In genomic region chr2:134447669-134448068, GRCh38 we compare ENCODE assay signal across 38 cellular contexts.
"Had no signal": no experiment of that assay in that cellular context is flagged by ENCODE, and none has a peak within 500 bp of the region (broad histone marks: within the 10 kb centered on the region; RNA-seq: fewer than 3 reads in every experiment).

No MANE protein-coding gene starts in this region.

- ATAC-seq: activated CD8-positive, alpha-beta T cell treated with anti-CD3 and anti-CD28 coated beads for 36 hours; activated naive CD4-positive, alpha-beta T cell treated with anti-CD3 and anti-CD28 coated beads, Interleukin-2, amount 50 U/mL, for 72 hours; activated T-cell treated with anti-CD3 and anti-CD28 coated beads, Interleukin-2, amount 50 U/mL, for 4 hours; activated T-cell treated with anti-CD3 and anti-CD28 coated beads, Interleukin-2, amount 50 U/mL, for 72 hours; activated T-helper 17 cell treated with anti-CD3 and anti-CD28 coated beads, Interleukin-2, amount 50 U/mL, for 72 hours had no signal

- H3K27ac Mint-ChIP-seq: activated CD4-positive, alpha-beta memory T cell treated with anti-CD3 and anti-CD28 coated beads for 36 hours; activated CD4-positive, alpha-beta T cell treated with anti-CD3 and anti-CD28 coated beads, Interleukin-2, amount 10 ng/mL, durations not matched to agents 24 days and 14 days; activated CD8-positive, alpha-beta T cell treated with anti-CD3 and anti-CD28 coated beads for 36 hours; activated naive CD4-positive, alpha-beta T cell treated with anti-CD3 and anti-CD28 coated beads for 36 hours; activated naive CD8-positive, alpha-beta T cell treated with anti-CD3 and anti-CD28 coated beads for 36 hours; activated T-cell treated with anti-CD3 and anti-CD28 coated beads, Interleukin-2, amount 50 U/mL, for 72 hours; activated T-helper 1 cell treated with anti-CD3 and anti-CD28 coated beads, Interleukin-12 subunit alpha, Interleukin-12 subunit beta, Interleukin-2, Interleukin-4 antibody, amounts not matched to agents 30 ng/mL and 10 ng/mL and 1 ng/mL, durations not matched to agents 14 hours and 24 hours and 36 hours; T-helper 1 cell treated with Interleukin-12 subunit alpha and Interleukin-12 subunit beta and Interleukin-4 antibody, amounts not matched to agents 30 μg/mL and 1 μg/mL, for 36 hours; T-helper 2 cell treated with Interferon-gamma antibody and Interleukin-4, amounts not matched to agents 5 μg/mL and 100 μg/mL, for 36 hours had no signal

- DNase-seq: activated B cell treated with CpG ODN at 0.5 μM for 24 hours; activated CD4-positive, alpha-beta memory T cell treated with anti-CD3 and anti-CD28 coated beads for 36 hours; activated CD4-positive, alpha-beta T cell treated with anti-CD3 and anti-CD28 coated beads for 4 hours; activated CD4-positive, alpha-beta T cell treated with anti-CD3 and anti-CD28 coated beads, Interleukin-2, amount 10 ng/mL, durations not matched to agents 24 days and 14 days; activated CD4-positive, alpha-beta T cell treated with anti-CD3 and anti-CD28 coated beads, Interleukin-2, amount 50 U/mL, for 1 hour; activated CD4-positive, alpha-beta T cell treated with anti-CD3 and anti-CD28 coated beads, Interleukin-2, amount 50 U/mL, for 4 hours; activated CD4-positive, CD25-positive, alpha-beta regulatory T cell treated with anti-CD3 and anti-CD28 coated beads, Interleukin-2, amount 50 U/mL, for 72 hours; activated CD8-positive, alpha-beta memory T cell treated with anti-CD3 and anti-CD28 coated beads, Interleukin-2, amount 50 U/mL, for 4 hours; activated CD8-positive, alpha-beta T cell treated with anti-CD3 and anti-CD28 coated beads for 36 hours; activated effector memory CD4-positive, alpha-beta T cell treated with anti-CD3 and anti-CD28 coated beads, Interleukin-2, amount 50 U/mL, for 16 hours; activated gamma-delta T cell treated with Interleukin-2 at 50 U/mL for 16 hours; activated naive CD4-positive, alpha-beta T cell; activated naive CD4-positive, alpha-beta T cell treated with anti-CD3 and anti-CD28 coated beads for 36 hours; activated naive CD4-positive, alpha-beta T cell treated with anti-CD3 and anti-CD28 coated beads, Interleukin-2, amount 50 U/mL, for 16 hours; activated naive CD8-positive, alpha-beta T cell treated with anti-CD3 and anti-CD28 coated beads for 36 hours; activated T-cell treated with anti-CD3 and anti-CD28 coated beads for 4 hours; activated T-cell treated with anti-CD3 and anti-CD28 coated beads, Interleukin-2, amount 50 U/mL, for 1 hour; activated T-cell treated with anti-CD3 and anti-CD28 coated beads, Interleukin-2, amount 50 U/mL, for 4 hours; activated T-cell treated with anti-CD3 and anti-CD28 coated beads, Interleukin-2, amount 50 U/mL, for 72 hours; adrenal gland; amniotic stem cell; aorta; caudate nucleus; T-helper 1 cell; T-helper 2 cell; T-helper 9 cell had no signal

- H3K36me3 Mint-ChIP-seq: activated CD4-positive, alpha-beta memory T cell treated with anti-CD3 and anti-CD28 coated beads for 36 hours; activated naive CD4-positive, alpha-beta T cell treated with anti-CD3 and anti-CD28 coated beads, Interleukin-2, amount 50 U/mL, for 72 hours; activated naive CD8-positive, alpha-beta T cell treated with anti-CD3 and anti-CD28 coated beads for 36 hours had no signal

- H3K27me3 Mint-ChIP-seq: activated B cell treated with CpG ODN at 0.5 μM for 24 hours; activated CD4-positive, alpha-beta memory T cell treated with anti-CD3 and anti-CD28 coated beads for 36 hours; activated CD4-positive, alpha-beta T cell treated with anti-CD3 and anti-CD28 coated beads, Interleukin-2, amount 10 ng/mL, durations not matched to agents 24 days and 14 days; activated CD8-positive, alpha-beta T cell treated with anti-CD3 and anti-CD28 coated beads for 36 hours; activated naive CD8-positive, alpha-beta T cell treated with anti-CD3 and anti-CD28 coated beads for 36 hours; activated T-helper 17 cell treated with anti-CD3 and anti-CD28 coated beads, Interleukin-2, amount 50 U/mL, for 72 hours; central memory CD8-positive, alpha-beta T cell had no signal

- FAIRE-seq: astrocyte, bronchial epithelial cell, TTC549 had no signal

- H3K9me3 ChIP-seq: adrenal gland had no signal

- H3K27ac ChIP-seq: adrenal gland, cardiac muscle cell, VCaP had no signal

- H3K9me3 Mint-ChIP-seq: activated B cell treated with CpG ODN at 0.5 μM for 24 hours; activated CD4-positive, alpha-beta memory T cell treated with anti-CD3 and anti-CD28 coated beads for 36 hours; activated CD4-positive, alpha-beta T cell treated with anti-CD3 and anti-CD28 coated beads, Interleukin-2, amount 10 ng/mL, durations not matched to agents 24 days and 14 days; activated CD8-positive, alpha-beta T cell treated with anti-CD3 and anti-CD28 coated beads for 36 hours; activated naive CD4-positive, alpha-beta T cell treated with anti-CD3 and anti-CD28 coated beads for 36 hours; activated naive CD4-positive, alpha-beta T cell treated with anti-CD3 and anti-CD28 coated beads, Interleukin-2, amount 50 U/mL, for 72 hours; activated naive CD8-positive, alpha-beta T cell treated with anti-CD3 and anti-CD28 coated beads for 36 hours; activated T-cell treated with anti-CD3 and anti-CD28 coated beads, Interleukin-2, amount 50 U/mL, for 4 hours; activated T-cell treated with anti-CD3 and anti-CD28 coated beads, Interleukin-2, amount 50 U/mL, for 72 hours; activated T-helper 1 cell treated with anti-CD3 and anti-CD28 coated beads, Interleukin-12 subunit alpha, Interleukin-12 subunit beta, Interleukin-2, Interleukin-4 antibody, amounts not matched to agents 30 ng/mL and 10 ng/mL and 1 ng/mL, durations not matched to agents 14 hours and 24 hours and 36 hours; activated T-helper 17 cell treated with anti-CD3 and anti-CD28 coated beads, Interleukin-2, amount 50 U/mL, for 72 hours; central memory CD8-positive, alpha-beta T cell; T-helper 1 cell treated with Interleukin-12 subunit alpha and Interleukin-12 subunit beta and Interleukin-4 antibody, amounts not matched to agents 30 μg/mL and 1 μg/mL, for 36 hours; T-helper 2 cell treated with Interferon-gamma antibody and Interleukin-4, amounts not matched to agents 5 μg/mL and 100 μg/mL, for 36 hours had no signal

- H3K4me3 ChIP-seq: adrenal gland, cardiac muscle cell had no signal

- H3K4me1 Mint-ChIP-seq: activated B cell treated with CpG ODN at 0.5 μM for 24 hours; activated CD4-positive, alpha-beta T cell treated with anti-CD3 and anti-CD28 coated beads, Interleukin-2, amount 10 ng/mL, durations not matched to agents 24 days and 14 days; activated naive CD8-positive, alpha-beta T cell treated with anti-CD3 and anti-CD28 coated beads for 36 hours; central memory CD8-positive, alpha-beta T cell had no signal

- H3K4me3 Mint-ChIP-seq: activated B cell treated with CpG ODN at 0.5 μM for 24 hours; activated CD4-positive, alpha-beta memory T cell treated with anti-CD3 and anti-CD28 coated beads for 36 hours; activated CD4-positive, alpha-beta T cell treated with anti-CD3 and anti-CD28 coated beads, Interleukin-2, amount 10 ng/mL, durations not matched to agents 24 days and 14 days; activated CD8-positive, alpha-beta T cell treated with anti-CD3 and anti-CD28 coated beads for 36 hours; activated naive CD4-positive, alpha-beta T cell treated with anti-CD3 and anti-CD28 coated beads for 36 hours; activated naive CD8-positive, alpha-beta T cell treated with anti-CD3 and anti-CD28 coated beads for 36 hours; activated T-cell treated with anti-CD3 and anti-CD28 coated beads, Interleukin-2, amount 50 U/mL, for 4 hours; activated T-cell treated with anti-CD3 and anti-CD28 coated beads, Interleukin-2, amount 50 U/mL, for 72 hours; activated T-helper 1 cell treated with anti-CD3 and anti-CD28 coated beads, Interleukin-12 subunit alpha, Interleukin-12 subunit beta, Interleukin-2, Interleukin-4 antibody, amounts not matched to agents 30 ng/mL and 10 ng/mL and 1 ng/mL, durations not matched to agents 14 hours and 24 hours and 36 hours; activated T-helper 17 cell treated with anti-CD3 and anti-CD28 coated beads, Interleukin-2, amount 50 U/mL, for 72 hours; brain; central memory CD8-positive, alpha-beta T cell; T-helper 1 cell treated with Interleukin-12 subunit alpha and Interleukin-12 subunit beta and Interleukin-4 antibody, amounts not matched to agents 30 μg/mL and 1 μg/mL, for 36 hours; T-helper 2 cell treated with Interferon-gamma antibody and Interleukin-4, amounts not matched to agents 5 μg/mL and 100 μg/mL, for 36 hours had no signal

- H3K27me3 ChIP-seq: adrenal gland, cardiac muscle cell had no signal
